ENCODE assay signal across 7 cellular contexts in the genomic region with DNA sequence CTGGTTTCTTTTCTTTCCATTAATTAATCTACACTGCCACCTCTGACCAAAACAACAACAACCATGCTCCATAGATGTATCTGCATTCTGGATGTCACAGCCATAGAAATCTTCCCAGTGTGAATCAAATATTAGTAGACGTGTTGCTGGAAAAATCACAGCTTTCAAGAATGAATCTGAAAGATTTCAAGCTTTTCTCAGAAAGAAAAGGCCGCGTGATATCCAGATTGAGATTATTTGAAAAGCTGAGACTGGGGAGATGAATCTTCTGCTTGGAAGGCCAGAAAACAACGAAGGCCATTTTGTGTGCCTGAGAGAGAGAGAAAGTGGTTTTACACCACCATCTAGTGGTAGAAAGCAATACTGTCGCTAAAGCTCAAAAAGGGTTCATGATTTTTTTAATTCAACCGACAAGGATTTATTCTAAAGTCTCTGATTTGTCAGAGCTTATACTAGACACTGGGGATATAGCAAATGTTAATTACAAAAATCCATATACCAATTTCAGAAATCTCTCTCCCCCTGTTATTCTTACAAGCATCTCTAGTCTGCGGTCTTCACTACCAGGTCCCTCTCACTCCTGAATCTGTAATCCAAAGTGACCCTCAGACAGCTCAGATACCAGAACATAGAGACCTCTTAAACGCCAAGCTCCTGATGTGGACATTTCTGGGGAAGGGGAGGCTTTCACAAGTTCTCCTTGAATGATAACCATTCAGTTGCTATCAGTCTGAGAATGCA.
A peak's percentile ranks its signal among the peaks of the same experiment; 100 is the strongest.
DNase-seq lines count a peak whose midpoint lies in the region; ATAC-seq and TF ChIP-seq lines count a peak whose summit lies in the region.

No MANE protein-coding gene starts in this region.

- DNase-seq in G401 (ENCODE audit: low spot score) (peak; percentile 74), NCI-H82 (lab: John Stamatoyannopoulos, UW) (peak; percentile 87), head of caudate nucleus (peak in 22 of 42 donors; percentile 6 to 79 (median 38)), psoas muscle (no peak)
- DNase-seq in activated naive CD8-positive, alpha-beta T cell treated with anti-CD3 and anti-CD28 coated beads for 36 hours = peak; percentile 13

- H3K4me1 Mint-ChIP-seq in activated naive CD8-positive, alpha-beta T cell treated with anti-CD3 and anti-CD28 coated beads for 36 hours = peaks cover 28% of the 10 kb centered on the region

- H3K9me3 ChIP-seq in psoas muscle = no peaks in the 10 kb centered on the region

- H3K27me3 Mint-ChIP-seq in activated naive CD8-positive, alpha-beta T cell treated with anti-CD3 and anti-CD28 coated beads for 36 hours = peaks cover 7% of the 10 kb centered on the region

- H3K4me1 ChIP-seq in psoas muscle = peaks cover 7% of the 10 kb centered on the region

- in situ Hi-C loops in G401 (cut with HindIII; ENCODE audit: low sequenced_read_pairs) = no loop called here

- H3K9me3 Mint-ChIP-seq in activated naive CD8-positive, alpha-beta T cell treated with anti-CD3 and anti-CD28 coated beads for 36 hours = peaks cover 2% of the 10 kb centered on the region

- no peaks in the 10 kb centered on the region for H3K36me3 ChIP-seq in psoas muscle (ENCODE audit: insufficient read depth in 1 of 2, low read depth in 1 of 2)

- H3K4me3 ChIP-seq in psoas muscle = no peak overlapping the region

- peaks cover 2% of the 10 kb centered on the region for H3K36me3 Mint-ChIP-seq in activated naive CD8-positive, alpha-beta T cell treated with anti-CD3 and anti-CD28 coated beads for 36 hours

- no peak overlapping the region for H3K27ac ChIP-seq in psoas muscle

- WGBS in psoas muscle, 3 donors = 15 to 17% (median 15%) methylated on average over 8 of the region's 8 CpGs

- peak; percentile 43 for ATAC-seq in GM21367 (IDR thresholded peaks at IDR 0.05; ENCODE audit: unreplicated experiment)
- ATAC-seq in HG03571 (IDR thresholded peaks at IDR 0.05; ENCODE audit: unreplicated experiment) = peak; percentile 56
- peak; percentile 75 to 96 (median 86) for ATAC-seq in psoas muscle

- peak; percentile 94 for TF ChIP-seq CTCF in psoas muscle (IDR thresholded peaks at IDR 0.05)

- peak overlapping the region; percentile 94 for H3K27ac Mint-ChIP-seq in activated naive CD8-positive, alpha-beta T cell treated with anti-CD3 and anti-CD28 coated beads for 36 hours

- intact Hi-C loops in head of caudate nucleus (cut with DNase I) (loop anchor here (5.0 to 10.0 kb wide), 3 partner anchors 72 to 489 kb away; no protein-coding TSS in a partner anchor), psoas muscle (cut with DNase I) (loop anchor here (1.0 to 10.0 kb wide), 6 partner anchors 72 to 489 kb away; no protein-coding TSS in a partner anchor)

- peak overlapping the region; percentile 78 for H3K4me3 Mint-ChIP-seq in activated naive CD8-positive, alpha-beta T cell treated with anti-CD3 and anti-CD28 coated beads for 36 hours

- H3K27me3 ChIP-seq in psoas muscle (ENCODE audit: insufficient read depth in 3 of 3, low read length in 2 of 3) = no peaks in the 10 kb centered on the region

Comparison
In these comparisons a context has a peak if more than half of its experiments do, and no peak if none do; other contexts are left out.
1. DNase-seq: peak in G401 (single experiment), NCI-H82 (single experiment), activated naive CD8-positive, alpha-beta T cell treated with anti-CD3 and anti-CD28 coated beads for 36 hours (single experiment) and head of caudate nucleus (22 of 42); none in psoas muscle (0 of 2).
2. Peak in every context shown above with its lines, with median percentiles within 50 percentile points of each other: ATAC-seq.